In genomic region chr17:81685108-81685507, GRCh38 we compare ENCODE assay signal across 8 cellular contexts. TPM values are rescaled to one million over a fixed set of nuclear protein-coding genes. Genes with fewer than 3 reads are reported as not detected.
DNase-seq lines count a peak whose midpoint lies in the region; ATAC-seq and TF ChIP-seq lines count a peak whose summit lies in the region.

No MANE protein-coding gene starts in this region.

- H3K27ac ChIP-seq in DND-41 (ENCODE audit: low read length): peak overlapping the region; percentile 79
- peak overlapping the region; percentile 94 for H3K27ac ChIP-seq in mesodermal cell (ENCODE audit: low read depth, low read length, severe bottlenecking)
- peak overlapping the region in 3 of 4 donors; percentile 82 to 93 (median 91) for H3K27ac ChIP-seq in upper lobe of left lung

- peak overlapping the region; percentile 97 for H3K9ac ChIP-seq in DND-41 (ENCODE audit: low read depth, low read length)

- 83 to 85% methylated on average over 9 to 11 of the region's 12 CpGs for WGBS in mesodermal cell (ENCODE audit: insufficient coverage in 2 of 2), 2 experiments
- 77 to 92% methylated on average over 8 to 11 of the region's 12 CpGs for WGBS in upper lobe of left lung, 2 donors

- peaks cover 63% of the 10 kb centered on the region for H4K20me1 ChIP-seq in DND-41 (ENCODE audit: insufficient read depth, low read length)

- H3K4me2 ChIP-seq in DND-41 (ENCODE audit: insufficient read depth, low read length): peak overlapping the region; percentile 88

- H3K27me3 ChIP-seq in DND-41 (ENCODE audit: insufficient read depth, low read length, poor library complexity) (no peaks in the 10 kb centered on the region), upper lobe of left lung (no peaks in the 10 kb centered on the region)

- H3K36me3 ChIP-seq in DND-41 (ENCODE audit: insufficient read depth, low read length) (peaks cover 73% of the 10 kb centered on the region), mesodermal cell (ENCODE audit: control insufficient read depth, insufficient read depth, low read length) (peaks cover 64% of the 10 kb centered on the region), upper lobe of left lung (peaks cover 18 to 60% (median 44%) of the 10 kb centered on the region in 4 donors)

- no peak for TF ChIP-seq POLR2A in NB4 (IDR thresholded peaks at IDR 0.05; ENCODE audit: extremely low read depth, insufficient read length)
- no peak for TF ChIP-seq POLR2A in upper lobe of left lung (IDR thresholded peaks at IDR 0.05)

- no peak overlapping the region for H2AFZ ChIP-seq in DND-41 (ENCODE audit: low read depth, low read length)

- no peak for TF ChIP-seq CTCF in DND-41 (IDR thresholded peaks at IDR 0.05; ENCODE audit: borderline replicate concordance, extremely low read depth, low read length, poor library complexity, severe bottlenecking)
- TF ChIP-seq CTCF in NB4 (IDR thresholded peaks at IDR 0.05; ENCODE audit: low read depth, low read length): no peak
- no peak for TF ChIP-seq CTCF in astrocyte of the cerebellum (IDR thresholded peaks at IDR 0.05; ENCODE audit: low read depth, low read length, missing control alignments)
- TF ChIP-seq CTCF in upper lobe of left lung (IDR thresholded peaks at IDR 0.05): no peak

- no peak for TF ChIP-seq EP300 in upper lobe of left lung (IDR thresholded peaks at IDR 0.05)

- no peaks in the 10 kb centered on the region for H3K9me3 ChIP-seq in DND-41 (ENCODE audit: insufficient read depth, low read length, severe bottlenecking)
- H3K9me3 ChIP-seq in mesodermal cell (ENCODE audit: control insufficient read depth, low read length): no peaks in the 10 kb centered on the region
- no peaks in the 10 kb centered on the region for H3K9me3 ChIP-seq in upper lobe of left lung

- ATAC-seq in DND-41 (ENCODE audit: insufficient read depth, low read depth) (no peak), upper lobe of left lung (ENCODE audit: low FRiP score in 2 of 2) (no peak), HG03196 (IDR thresholded peaks at IDR 0.05; ENCODE audit: unreplicated experiment) (no peak)

- H3K79me2 ChIP-seq in DND-41 (ENCODE audit: insufficient read depth, low read length): peaks cover 89% of the 10 kb centered on the region

- H3K4me1 ChIP-seq in DND-41 (ENCODE audit: insufficient read depth, low read length): peaks cover 46% of the 10 kb centered on the region
- H3K4me1 ChIP-seq in mesodermal cell (ENCODE audit: control insufficient read depth, insufficient read depth, low read length, poor library complexity, severe bottlenecking): peaks cover 16% of the 10 kb centered on the region
- peaks cover 22 to 38% (median 28%) of the 10 kb centered on the region in 4 donors for H3K4me1 ChIP-seq in upper lobe of left lung

- peak overlapping the region; percentile 83 to 95; a peak in 3 of 4 replicates for H3K4me3 ChIP-seq in DND-41 (ENCODE audit: low read depth in 1 of 2, low read length in 2 of 2)
- peak overlapping the region; percentile 90 for H3K4me3 ChIP-seq in NB4 (ENCODE audit: low read depth, low read length)
- H3K4me3 ChIP-seq in astrocyte of the cerebellum (ENCODE audit: low read depth, low read length): peak overlapping the region; percentile 96
- H3K4me3 ChIP-seq in mesodermal cell (ENCODE audit: extremely low read depth, insufficient read depth, low read length, poor library complexity, severe bottlenecking): peak overlapping the region; percentile 99
- H3K4me3 ChIP-seq in upper lobe of left lung: peak overlapping the region; percentile 7 to 100 (median 90)

- DNase-seq in DND-41 (peak; percentile 44), NB4 (ENCODE audit: low read depth) (peak; percentile 49), astrocyte of the cerebellum (ENCODE audit: low read depth) (no peak), upper lobe of left lung (no peak), G401 (ENCODE audit: low spot score) (no peak), NCI-H524 (lab: John Stamatoyannopoulos, UW) (no peak)

- in situ Hi-C loops in astrocyte of the cerebellum (cut with HindIII; ENCODE audit: low sequenced_read_pairs): no loop called here
- in situ Hi-C loops in G401 (cut with HindIII; ENCODE audit: low sequenced_read_pairs): no loop called here

RNA-seq across cellular contexts. Expression of gene HGS, which starts 1.3 kb away (rescaled TPM):
- polyA plus RNA-seq in mesodermal cell (2013, experiment 1 of 2): 117 TPM
- 80.5 TPM for polyA plus RNA-seq in mesodermal cell (2013, experiment 2 of 2)
- 100 to 1,000 TPM in 4 of 6 donors, 10 to 100 TPM in 2; 74.7 to 164 (median 108) TPM for total RNA-seq in upper lobe of left lung
- 85.0 and 88.7 TPM in 2 replicates for total RNA-seq in G401 (2014; rRNA removed; shearing (Covaris generic))

RNA-seq across cellular contexts. Expression of gene ARL16, which starts 1.5 kb away (rescaled TPM):
- 51.9 TPM for polyA plus RNA-seq in mesodermal cell (2013, experiment 1 of 2)
- 41.2 TPM for polyA plus RNA-seq in mesodermal cell (2013, experiment 2 of 2)
- total RNA-seq in upper lobe of left lung: 10 to 100 TPM; 16.9 to 47.1 (median 20.5) TPM
- 64.2 and 77.4 TPM in 2 replicates for total RNA-seq in G401 (2014; rRNA removed; shearing (Covaris generic))

RNA-seq across cellular contexts. Expression of gene MRPL12, which starts 18.1 kb away (rescaled TPM):
- 69.7 TPM for polyA plus RNA-seq in mesodermal cell (2013, experiment 1 of 2)
- polyA plus RNA-seq in mesodermal cell (2013, experiment 2 of 2): 65.7 TPM
- 10 to 100 TPM; 29.3 to 69.8 (median 47.8) TPM for total RNA-seq in upper lobe of left lung
- total RNA-seq in G401 (2014; rRNA removed; shearing (Covaris generic)): 238 and 244 TPM in 2 replicates

RNA-seq across cellular contexts. Expression of gene CCDC137, which starts 18.6 kb away (rescaled TPM):
- 18.6 TPM for polyA plus RNA-seq in mesodermal cell (2013, experiment 1 of 2)
- 17.7 TPM for polyA plus RNA-seq in mesodermal cell (2013, experiment 2 of 2)
- 10 to 100 TPM; 10.8 to 49.2 (median 12.6) TPM for total RNA-seq in upper lobe of left lung
- 32.0 and 35.8 TPM in 2 replicates for total RNA-seq in G401 (2014; rRNA removed; shearing (Covaris generic))

RNA-seq across cellular contexts. Expression of gene OXLD1, which starts 18.7 kb away (rescaled TPM):
- 32.0 TPM for polyA plus RNA-seq in mesodermal cell (2013, experiment 1 of 2)
- 23.7 TPM for polyA plus RNA-seq in mesodermal cell (2013, experiment 2 of 2)
- total RNA-seq in upper lobe of left lung: 10 to 100 TPM; 32.2 to 46.7 (median 38.5) TPM
- 81.2 and 118 TPM in 2 replicates for total RNA-seq in G401 (2014; rRNA removed; shearing (Covaris generic))

Comparison
In these comparisons a context has a peak if more than half of its experiments do, and no peak if none do; other contexts are left out.
1. DNase-seq: peak in DND-41 (single experiment) and NB4 (single experiment); none in astrocyte of the cerebellum (single experiment), upper lobe of left lung (0 of 2), G401 (single experiment) and NCI-H524 (0 of 2).
2. Peak in every context shown above with its lines, with median percentiles within 50 percentile points of each other: H3K27ac ChIP-seq and H3K4me3 ChIP-seq.